In the genomic region with DNA sequence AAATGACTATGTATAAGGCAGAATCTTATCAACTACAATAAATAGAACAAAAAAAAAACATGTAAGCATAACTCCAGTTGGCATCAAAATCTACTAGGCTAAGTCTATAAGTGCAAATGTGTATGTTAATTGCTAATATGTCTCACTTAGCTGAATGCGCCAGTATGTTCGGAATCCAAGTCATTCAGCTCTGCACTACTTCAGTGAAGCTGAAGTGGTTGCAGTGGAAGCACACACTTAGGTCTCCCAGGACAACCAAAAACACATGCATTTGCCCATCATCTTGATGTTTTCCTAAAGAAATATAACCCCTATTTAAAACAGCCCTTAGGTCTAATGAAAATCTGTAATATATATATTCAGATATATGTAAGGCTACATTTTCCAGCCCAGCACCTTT, we compare ENCODE assay signal across 1 cellular context.
TF ChIP-seq lines count a peak whose summit lies in the region.

No MANE protein-coding gene starts in this region.

TF ChIP-seq in GM23338, 12 proteins besides CTCF, POLR2A, EP300 and RAD21 (continued from another document):
- no peak for TF ChIP-seq EZH2 (IDR thresholded peaks at IDR 0.05; ENCODE audit: low read depth, unreplicated experiment)
